12 cellular contexts compared by ENCODE assay signal in the genomic region with DNA sequence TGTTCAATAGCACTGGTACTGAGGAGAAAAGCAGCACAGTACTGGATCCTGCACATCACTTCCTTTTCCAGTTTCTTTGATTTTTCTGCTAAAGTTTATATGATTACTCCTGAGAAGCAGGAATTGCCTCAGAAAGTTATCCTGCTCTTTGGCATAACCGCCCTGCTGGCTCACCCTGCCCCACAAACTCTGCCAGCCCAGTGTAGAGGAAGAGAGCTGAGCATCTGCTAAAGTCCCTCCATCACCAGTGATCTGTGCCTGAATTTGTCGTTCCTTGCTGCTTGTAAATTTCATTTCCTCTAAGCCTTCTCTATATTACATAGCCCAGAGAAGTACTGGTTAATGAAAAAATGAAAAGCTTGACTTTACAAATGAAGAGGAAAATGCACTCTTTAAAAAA.
"Had no signal": no experiment of that assay in that cellular context is flagged by ENCODE, and none has a peak within 500 bp of the region (broad histone marks: within the 10 kb centered on the region; RNA-seq: fewer than 3 reads in every experiment).

No MANE protein-coding gene starts in this region.

- DNase-seq: activated CD4-positive, alpha-beta T cell treated with anti-CD3 and anti-CD28 coated beads, Interleukin-2, amount 50 U/mL, for 4 hours; activated CD4-positive, CD25-positive, alpha-beta regulatory T cell treated with anti-CD3 and anti-CD28 coated beads, Interleukin-2, amount 50 U/mL, for 72 hours; activated effector memory CD4-positive, alpha-beta T cell treated with Interleukin-2 at 50 U/mL for 16 hours; activated T-cell treated with anti-CD3 and anti-CD28 coated beads, Interleukin-2, amount 50 U/mL, for 24 hours; left cardiac atrium; naive thymus-derived CD8-positive, alpha-beta T cell; stimulated activated CD4-positive, alpha-beta T cell treated with anti-CD3 and anti-CD28 coated beads, Interleukin-2, amount 100 ng/mL, for 48 hours; stimulated activated naive CD4-positive, alpha-beta T cell treated with Interleukin-2 at 50 U/mL for 16 hours; T-helper 9 cell had no signal

- H3K27me3 ChIP-seq: dorsolateral prefrontal cortex had no signal

- ATAC-seq: esophagus mucosa; left cardiac atrium; naive thymus-derived CD8-positive, alpha-beta T cell had no signal

- H3K4me3 ChIP-seq: dorsolateral prefrontal cortex, lung had no signal
